24 cellular contexts compared by ENCODE assay signal in the genomic region with DNA sequence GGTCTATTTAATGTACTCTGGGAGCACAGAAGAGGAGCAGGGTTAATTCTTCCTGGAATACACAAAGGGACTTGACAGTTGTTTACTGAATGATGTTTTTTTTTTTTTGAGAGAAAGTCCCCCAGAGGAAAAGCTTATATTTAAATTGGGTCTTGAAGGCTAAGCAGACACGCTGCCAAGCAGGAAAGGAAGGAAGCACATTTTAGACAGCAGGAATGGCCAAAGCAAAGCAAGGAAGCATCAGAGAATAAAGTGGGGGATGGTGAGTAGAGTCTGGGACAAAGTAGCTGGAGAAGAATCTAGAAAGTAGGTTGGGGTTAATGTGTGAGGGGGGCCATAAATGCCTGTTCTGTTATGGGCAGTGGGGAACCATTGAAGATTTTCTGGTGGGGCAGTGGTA.
"Had no signal": no experiment of that assay in that cellular context is flagged by ENCODE, and none has a peak within 500 bp of the region (broad histone marks: within the 10 kb centered on the region; RNA-seq: fewer than 3 reads in every experiment).

No MANE protein-coding gene starts in this region.

- H3K27me3 ChIP-seq: ascending aorta, brain microvascular endothelial cell, esophagus squamous epithelium, gastrocnemius medialis, stomach, suprapubic skin, uterus had no signal

- DNase-seq: activated CD4-positive, alpha-beta T cell treated with anti-CD3 and anti-CD28 coated beads for 1 hour; activated naive CD4-positive, alpha-beta T cell treated with anti-CD3 and anti-CD28 coated beads for 36 hours; activated T-cell treated with anti-CD3 and anti-CD28 coated beads, Interleukin-2, amount 50 U/mL, for 1 hour; brain microvascular endothelial cell; caudate nucleus; effector memory CD4-positive, alpha-beta T cell; esophagus squamous epithelium; gastrocnemius medialis; hypothalamus; mucosa of descending colon; occipital lobe; posterior cingulate gyrus; stimulated activated CD4-positive, alpha-beta T cell treated with anti-CD3 and anti-CD28 coated beads, Interleukin-2, amount 100 ng/mL, for 24 hours; stomach; uterus; WERI-Rb-1 had no signal

- H3K4me1 ChIP-seq: gastrocnemius medialis, uterus had no signal

- H3K4me3 Mint-ChIP-seq: activated naive CD4-positive, alpha-beta T cell treated with anti-CD3 and anti-CD28 coated beads for 36 hours; memory B cell; neural crest cell; stimulated activated memory B cell treated with anti-CD40 and anti-IgM and Interleukin-4, amounts not matched to agents 10 μg/mL and 1 μg/mL and 100 μg/mL, for 72 hours; T-helper 2 cell treated with Interferon-gamma antibody and Interleukin-4, amounts not matched to agents 5 μg/mL and 100 μg/mL, for 36 hours had no signal

- H3K4me3 ChIP-seq: ascending aorta, esophagus squamous epithelium, gastrocnemius medialis, mucosa of descending colon, stomach, suprapubic skin, uterus had no signal

- H3K27me3 Mint-ChIP-seq: memory B cell; stimulated activated memory B cell treated with anti-CD40 and anti-IgM and Interleukin-4, amounts not matched to agents 10 μg/mL and 1 μg/mL and 100 μg/mL, for 72 hours had no signal

- H3K9me3 Mint-ChIP-seq: activated naive CD4-positive, alpha-beta T cell treated with anti-CD3 and anti-CD28 coated beads for 36 hours; memory B cell; neural crest cell; stimulated activated memory B cell treated with anti-CD40 and anti-IgM and Interleukin-4, amounts not matched to agents 10 μg/mL and 1 μg/mL and 100 μg/mL, for 72 hours; T-helper 2 cell treated with Interferon-gamma antibody and Interleukin-4, amounts not matched to agents 5 μg/mL and 100 μg/mL, for 36 hours had no signal

- H3K27ac Mint-ChIP-seq: activated naive CD4-positive, alpha-beta T cell treated with anti-CD3 and anti-CD28 coated beads for 36 hours; stimulated activated memory B cell treated with anti-CD40 and anti-IgM and Interleukin-4, amounts not matched to agents 10 μg/mL and 1 μg/mL and 100 μg/mL, for 72 hours; T-helper 2 cell treated with Interferon-gamma antibody and Interleukin-4, amounts not matched to agents 5 μg/mL and 100 μg/mL, for 36 hours had no signal

- H3K27ac ChIP-seq: ascending aorta, brain microvascular endothelial cell, esophagus squamous epithelium, gastrocnemius medialis, stomach, suprapubic skin, uterus, WERI-Rb-1 had no signal

- H3K36me3 ChIP-seq: uterus had no signal

- H3K9me3 ChIP-seq: ascending aorta, esophagus squamous epithelium, gastrocnemius medialis, mucosa of descending colon, stomach, suprapubic skin, uterus had no signal

- H3K4me1 Mint-ChIP-seq: memory B cell; neural crest cell; stimulated activated memory B cell treated with anti-CD40 and anti-IgM and Interleukin-4, amounts not matched to agents 10 μg/mL and 1 μg/mL and 100 μg/mL, for 72 hours had no signal

- ATAC-seq: gastrocnemius medialis; mucosa of descending colon; sciatic nerve; stimulated activated memory B cell treated with anti-CD40 and anti-IgM and Interleukin-4, amounts not matched to agents 10 μg/mL and 1 μg/mL and 100 μg/mL, for 72 hours had no signal

- FAIRE-seq: small intestine had no signal
